In the genomic region with DNA sequence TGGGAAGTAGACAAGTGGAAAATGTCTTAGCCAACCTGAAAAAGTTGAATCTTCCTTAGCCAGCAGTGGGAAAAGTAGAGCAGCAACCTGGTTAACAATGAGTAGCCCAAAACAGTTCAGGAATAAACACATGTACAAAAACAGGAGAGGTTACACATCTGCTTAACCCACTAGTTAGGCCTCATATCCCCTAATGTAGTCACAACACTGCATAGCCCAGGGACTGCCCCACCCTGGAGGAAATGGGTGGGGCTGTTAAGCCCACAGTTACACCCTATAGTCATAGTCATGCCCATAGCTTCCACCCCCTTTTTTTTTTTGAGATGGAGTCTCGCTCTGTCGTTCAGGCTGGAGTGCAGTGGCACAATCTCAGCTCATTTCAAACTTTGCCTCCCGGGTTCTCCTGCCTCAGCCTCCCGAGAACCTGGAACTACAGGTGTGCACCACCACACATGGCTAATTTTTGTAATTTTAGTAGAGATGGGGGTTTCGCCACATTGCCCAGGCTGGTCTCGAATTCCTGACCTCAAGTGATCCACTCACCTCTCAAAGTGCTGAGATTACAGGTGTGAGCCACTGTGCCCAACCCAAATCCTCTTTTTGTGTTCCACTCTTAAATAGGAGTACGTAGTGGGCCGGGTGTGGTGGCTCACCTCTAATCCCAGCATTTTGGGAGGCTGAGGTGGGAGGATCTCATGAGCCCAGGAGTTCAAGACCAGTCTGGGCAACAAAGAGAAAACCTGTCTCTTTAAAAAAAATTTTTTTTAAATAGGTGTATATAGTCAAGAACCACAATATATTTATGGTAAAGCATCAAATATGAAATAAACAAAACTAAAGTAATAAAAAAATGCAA, we compare ENCODE assay signal across 9 cellular contexts. TPM values are rescaled to one million over a fixed set of nuclear protein-coding genes. Genes with fewer than 3 reads are reported as not detected.
A peak's percentile ranks its signal among the peaks of the same experiment; 100 is the strongest.
DNase-seq lines count a peak whose midpoint lies in the region; ATAC-seq and TF ChIP-seq lines count a peak whose summit lies in the region.
"Had no signal": no experiment of that assay in that cellular context is flagged by ENCODE, and none has a peak within 500 bp of the region (broad histone marks: within the 10 kb centered on the region; RNA-seq: fewer than 3 reads in every experiment).

No MANE protein-coding gene starts in this region.

- whole genome bisulfite sequencing in transverse colon (ENCODE audit: low coverage in 1 of 2), 2 donors, result 69 to 89% methylated on average over 2 to 8 of the region's 8 CpGs

- TF ChIP-seq POLR2A in Raji (IDR thresholded peaks at IDR 0.05; ENCODE audit: insufficient read depth, low read depth, low read length), result peak; percentile 66
- no peak for TF ChIP-seq POLR2A in transverse colon (IDR thresholded peaks at IDR 0.05)

- peaks cover 4% of the 10 kb centered on the region for H3K36me3 Mint-ChIP-seq in activated naive CD8-positive, alpha-beta T cell treated with anti-CD3 and anti-CD28 coated beads, Interleukin-2, amount 10 ng/mL, durations not matched to agents 7 days and 5 days
- H3K36me3 Mint-ChIP-seq in mesothelial cell of epicardium, result peaks cover 3% of the 10 kb centered on the region

- intact Hi-C loops in transverse colon (cut with DNase I; ENCODE audit: low total_unique reads), result no loop called here

- H3K4me3 Mint-ChIP-seq in activated naive CD8-positive, alpha-beta T cell treated with anti-CD3 and anti-CD28 coated beads, Interleukin-2, amount 10 ng/mL, durations not matched to agents 7 days and 5 days, result peak overlapping the region; percentile 72
- H3K4me3 Mint-ChIP-seq in mesothelial cell of epicardium, result no peak overlapping the region

- peaks cover 34% of the 10 kb centered on the region for H3K4me1 Mint-ChIP-seq in activated naive CD8-positive, alpha-beta T cell treated with anti-CD3 and anti-CD28 coated beads, Interleukin-2, amount 10 ng/mL, durations not matched to agents 7 days and 5 days
- H3K4me1 Mint-ChIP-seq in mesothelial cell of epicardium, result peaks cover 13% of the 10 kb centered on the region

- no peaks in the 10 kb centered on the region for H3K9me3 ChIP-seq in transverse colon

- peak overlapping the region; percentile 92 for H3K27ac Mint-ChIP-seq in activated naive CD8-positive, alpha-beta T cell treated with anti-CD3 and anti-CD28 coated beads, Interleukin-2, amount 10 ng/mL, durations not matched to agents 7 days and 5 days
- H3K27ac Mint-ChIP-seq in mesothelial cell of epicardium, result peak overlapping the region; percentile 81

- ATAC-seq in GM18868 (IDR thresholded peaks at IDR 0.05; ENCODE audit: unreplicated experiment) (peak; percentile 80), HG02943 (IDR thresholded peaks at IDR 0.05; ENCODE audit: low read depth, unreplicated experiment) (peak; percentile 69)
- ATAC-seq in activated naive CD8-positive, alpha-beta T cell treated with anti-CD3 and anti-CD28 coated beads, Interleukin-2, amount 10 ng/mL, durations not matched to agents 7 days and 5 days (ENCODE audit: low read depth), result peak; percentile 99

- H3K4me1 ChIP-seq in transverse colon, result peaks cover 13 to 54% (median 47%) of the 10 kb centered on the region in 4 donors

- no peaks in the 10 kb centered on the region for H3K9me3 Mint-ChIP-seq in activated naive CD8-positive, alpha-beta T cell treated with anti-CD3 and anti-CD28 coated beads, Interleukin-2, amount 10 ng/mL, durations not matched to agents 7 days and 5 days
- H3K9me3 Mint-ChIP-seq in mesothelial cell of epicardium, result no peaks in the 10 kb centered on the region

- TF ChIP-seq CTCF in mesothelial cell of epicardium (IDR thresholded peaks at IDR 0.05; ENCODE audit: unreplicated experiment) (no peak), transverse colon (IDR thresholded peaks at IDR 0.05) (no peak)

- POLR2A ChIA-PET in activated naive CD8-positive, alpha-beta T cell treated with anti-CD3 and anti-CD28 coated beads, Interleukin-2, amount 10 ng/mL, durations not matched to agents 7 days and 5 days (lab: Charles Lee), result interaction anchor here (0.6 to 3.4 kb wide), 9 partner anchors 8 to 445 kb away, joined by 3 to 27 read pairs (median 7); a partner anchor contains a TSS

- no peaks in the 10 kb centered on the region for H3K27me3 ChIP-seq in transverse colon
- H3K27me3 ChIP-seq: cardiac muscle cell had no signal

- peak; percentile 59 for DNase-seq in activated naive CD8-positive, alpha-beta T cell treated with anti-CD3 and anti-CD28 coated beads, Interleukin-2, amount 10 ng/mL, durations not matched to agents 7 days and 5 days
- DNase-seq in mesothelial cell of epicardium (ENCODE audit: low spot score in 2 of 2, unreplicated experiment in 2 of 2) (no peak), transverse colon (peak; percentile 68), NCI-H1436 (lab: John Stamatoyannopoulos, UW) (no peak), DMS153 treated with DMSO at 0.1 percent for 48 hours (lab: John Stamatoyannopoulos, UW; ENCODE audit: unreplicated experiment) (no peak)

- H3K27ac ChIP-seq in transverse colon, result peak overlapping the region; percentile 49 to 76 (median 67)
- H3K27ac ChIP-seq: cardiac muscle cell had no signal

- no peaks in the 10 kb centered on the region for H3K27me3 Mint-ChIP-seq in activated naive CD8-positive, alpha-beta T cell treated with anti-CD3 and anti-CD28 coated beads, Interleukin-2, amount 10 ng/mL, durations not matched to agents 7 days and 5 days
- H3K27me3 Mint-ChIP-seq in mesothelial cell of epicardium (ENCODE audit: low read depth), result no peaks in the 10 kb centered on the region

- no peak overlapping the region for H3K4me3 ChIP-seq in transverse colon
- H3K4me3 ChIP-seq: cardiac muscle cell had no signal

- TF ChIP-seq EP300 in transverse colon (IDR thresholded peaks at IDR 0.05; ENCODE audit: low read depth), result no peak

- no peaks in the 10 kb centered on the region for H3K36me3 ChIP-seq in transverse colon
- H3K36me3 ChIP-seq: cardiac muscle cell had no signal

- in situ Hi-C loops in transverse colon (cut with MboI; ENCODE audit: low pct_ligation_motif_present in 1 of 4, low pct_unique_long_range_greater_than_20kb in 1 of 4, low sequenced_read_pairs in 3 of 4), result no loop called here

RNA-seq across cellular contexts. Expression of a gene that starts 24.5 kb away (rescaled TPM):
- 10 to 100 TPM; 66.1 to 73.8 TPM for total RNA-seq in activated naive CD8-positive, alpha-beta T cell treated with anti-CD3 and anti-CD28 coated beads, Interleukin-2, amount 10 ng/mL, durations not matched to agents 7 days and 5 days
- total RNA-seq in mesothelial cell of epicardium (55.6 to 61.0 TPM (median 59.4 TPM) in 3 replicates), transverse colon (10 to 100 TPM; 34.8 to 81.0 (median 52.9) TPM)

Comparison
In these comparisons a context has a peak if more than half of its experiments do, and no peak if none do; other contexts are left out.
1. DNase-seq: peak in activated naive CD8-positive, alpha-beta T cell treated with anti-CD3 and anti-CD28 coated beads, Interleukin-2, amount 10 ng/mL, durations not matched to agents 7 days and 5 days (single experiment) and transverse colon (single experiment); none in mesothelial cell of epicardium (0 of 2), NCI-H1436 (single experiment) and DMS153 treated with DMSO at 0.1 percent for 48 hours (single experiment).
2. Peak in every context shown above with its lines, with median percentiles within 50 percentile points of each other: ATAC-seq.